In genomic region chr10:120646159-120646558, GRCh38 we compare ENCODE assay signal across 6 cellular contexts.
"Had no signal": no experiment of that assay in that cellular context is flagged by ENCODE, and none has a peak within 500 bp of the region (broad histone marks: within the 10 kb centered on the region; RNA-seq: fewer than 3 reads in every experiment).

No MANE protein-coding gene starts in this region.

- ATAC-seq: K562 had no signal

- DNase-seq: GOT3, H9, HCEC 1CT, IMR-90, KG1 had no signal

- H3K4me3 Mint-ChIP-seq: H9 had no signal

- H3K27ac Mint-ChIP-seq: H9 had no signal

- H3K4me3 ChIP-seq: K562 had no signal
